ENCODE assay signal across 8 cellular contexts in genomic region chr3:133662256-133662773, GRCh38. TPM values are rescaled to one million over a fixed set of nuclear protein-coding genes. Genes with fewer than 3 reads are reported as not detected.
DNase-seq lines count a peak whose midpoint lies in the region; ATAC-seq and TF ChIP-seq lines count a peak whose summit lies in the region.

No MANE protein-coding gene starts in this region.

- peak overlapping the region; percentile 96 for H3K27ac Mint-ChIP-seq in endothelial cell (ENCODE audit: unreplicated experiment)

- intact Hi-C loops in transverse colon (cut with DNase I; ENCODE audit: low total_unique reads): no loop called here

- 23 to 25% methylated on average over 7 to 10 of the region's 10 CpGs for WGBS in transverse colon (ENCODE audit: low coverage in 1 of 2), 2 donors

- no peak for TF ChIP-seq POLR2A in transverse colon (IDR thresholded peaks at IDR 0.05)

- H3K27me3 Mint-ChIP-seq in endothelial cell (ENCODE audit: unreplicated experiment): no peaks in the 10 kb centered on the region

- H3K4me3 ChIP-seq in mononuclear cell (ENCODE audit: low read length) (peak overlapping the region; percentile 95), transverse colon (peak overlapping the region; percentile 59 to 88 (median 80))

- no peaks in the 10 kb centered on the region for H3K36me3 Mint-ChIP-seq in endothelial cell (ENCODE audit: low read depth, unreplicated experiment)

- DNase-seq in NCI-H446 treated with DMSO at 0.1 percent for 48 hours (lab: John Stamatoyannopoulos, UW) (peak; percentile 14), NCI-H446 (lab: John Stamatoyannopoulos, UW) (no peak), Kasumi-1 (lab: John Stamatoyannopoulos, UW) (peak; percentile 34 to 41), SW480 (ENCODE audit: low spot score) (peak; percentile 67), endothelial cell (ENCODE audit: low spot score) (peak; percentile 9), transverse colon (no peak)

- ATAC-seq in GM21737 (IDR thresholded peaks at IDR 0.05; ENCODE audit: unreplicated experiment): peak; percentile 40

- no peaks in the 10 kb centered on the region for H3K9me3 Mint-ChIP-seq in endothelial cell (ENCODE audit: unreplicated experiment)

- peak overlapping the region; percentile 95 for H3K4me3 Mint-ChIP-seq in endothelial cell (ENCODE audit: unreplicated experiment)

- H3K36me3 ChIP-seq in transverse colon: peaks cover 0 to 4% (median 2%) of the 10 kb centered on the region in 4 donors

- H3K9me3 ChIP-seq in mononuclear cell (ENCODE audit: low read depth, low read length): no peaks in the 10 kb centered on the region
- H3K9me3 ChIP-seq in transverse colon: no peaks in the 10 kb centered on the region

- no peak for TF ChIP-seq EP300 in transverse colon (IDR thresholded peaks at IDR 0.05; ENCODE audit: low read depth)

- H3K27ac ChIP-seq in transverse colon: peak overlapping the region; percentile 79 to 88 (median 86)

- H3K4me1 ChIP-seq in mononuclear cell (ENCODE audit: insufficient read depth, low read length) (peaks cover 36% of the 10 kb centered on the region), transverse colon (peaks cover 0 to 24% (median 10%) of the 10 kb centered on the region in 4 donors)

- TF ChIP-seq CTCF in endothelial cell (IDR thresholded peaks at IDR 0.05; ENCODE audit: unreplicated experiment) (no peak), transverse colon (IDR thresholded peaks at IDR 0.05) (peak in 2 of 5 experiments; percentile 10 to 25)

- in situ Hi-C loops in transverse colon (cut with MboI; ENCODE audit: low pct_ligation_motif_present in 1 of 4, low pct_unique_long_range_greater_than_20kb in 1 of 4, low sequenced_read_pairs in 3 of 4): loop anchor here in 1 of 4 donors (10.0 kb wide), 1 partner anchor 262 kb away; no protein-coding TSS in a partner anchor

- H3K4me1 Mint-ChIP-seq in endothelial cell (ENCODE audit: unreplicated experiment): peaks cover 23% of the 10 kb centered on the region

- H3K27me3 ChIP-seq in mononuclear cell (ENCODE audit: insufficient read depth, low read length): no peaks in the 10 kb centered on the region
- no peaks in the 10 kb centered on the region for H3K27me3 ChIP-seq in transverse colon

RNA-seq across cellular contexts. Expression of gene TOPBP1, which starts 0.6 kb away (rescaled TPM):
- total RNA-seq in endothelial cell (ENCODE audit: unreplicated experiment): 43.2 TPM
- total RNA-seq in mononuclear cell: 77.0 TPM
- total RNA-seq in transverse colon: 10 to 100 TPM; 13.5 to 64.7 (median 32.2) TPM

Comparison
In these comparisons a context has a peak if more than half of its experiments do, and no peak if none do; other contexts are left out.
1. DNase-seq: peak in NCI-H446 treated with DMSO at 0.1 percent for 48 hours (single experiment), Kasumi-1 (2 of 2), SW480 (single experiment) and endothelial cell (single experiment); none in NCI-H446 (0 of 2) and transverse colon (single experiment).